In the genomic region with DNA sequence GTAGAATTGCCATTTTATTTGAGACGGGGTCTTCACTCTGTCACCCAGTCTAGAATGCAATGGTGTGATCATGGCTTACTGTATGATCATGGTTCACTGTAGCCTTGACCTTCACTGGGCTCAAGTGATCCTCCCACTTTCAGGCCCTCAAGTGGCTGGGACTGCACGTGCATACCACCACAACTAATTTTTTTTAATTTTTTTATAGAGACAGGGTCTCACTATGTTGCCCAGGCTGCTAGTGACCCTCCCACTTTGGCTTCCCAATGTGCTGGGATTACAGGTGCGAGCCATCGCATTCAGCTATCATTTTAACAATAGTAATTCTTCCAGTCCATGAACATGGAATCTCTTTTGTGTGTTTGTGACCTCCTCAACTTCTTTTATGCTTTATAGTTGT, we compare ENCODE assay signal across 32 cellular contexts. TPM values are rescaled to one million over a fixed set of nuclear protein-coding genes. Genes with fewer than 3 reads are reported as not detected.
DNase-seq lines count a peak whose midpoint lies in the region; ATAC-seq, FAIRE-seq and TF ChIP-seq lines count a peak whose summit lies in the region.
"Had no signal": no experiment of that assay in that cellular context is flagged by ENCODE, and none has a peak within 500 bp of the region (broad histone marks: within the 10 kb centered on the region; RNA-seq: fewer than 3 reads in every experiment).

No MANE protein-coding gene starts in this region.

- in situ Hi-C loops in HepG2 (cut with HindIII; ENCODE audit: extremely low pct_ligation_motif_present, low pct_unique_long_range_greater_than_20kb) (no loop called here), K562 (cut with MboI) (no loop called here)

- no peaks in the 10 kb centered on the region for H4K20me1 ChIP-seq in HepG2 (ENCODE audit: insufficient read depth, low read length)
- no peaks in the 10 kb centered on the region for H4K20me1 ChIP-seq in K562 (replicated peaks; ENCODE audit: control insufficient read depth, insufficient read depth, low read length)
- H4K20me1 ChIP-seq: BLaER1; BLaER1 treated with 17β-estradiol and CSF1 and Interleukin-3, amounts not matched to agents 10 nM and 100 nM had no signal

- TF ChIP-seq RAD21 in HepG2 (CRISPR knock-in tag; IDR thresholded peaks at IDR 0.05) (no peak), K562 (CRISPR knock-in tag; conservative IDR thresholded peaks at IDR 0.05 in 1 of 2, IDR thresholded peaks at IDR 0.05 in 1 of 2) (no peak)

- H3K9me3 ChIP-seq in HepG2 (ENCODE audit: low read length) (no peaks in the 10 kb centered on the region), right lobe of liver (no peaks in the 10 kb centered on the region), HEK293 (ENCODE audit: control insufficient read depth, insufficient read depth, low read depth, low read length) (no peaks in the 10 kb centered on the region), K562 (replicated peaks; ENCODE audit: control insufficient read depth, insufficient read depth, low read depth, low read length) (peaks cover 4% of the 10 kb centered on the region; the same call in 1 of the 2 replicates)
- H3K9me3 ChIP-seq: BE2C, Caco-2 had no signal

- 95% methylated on average over 4 of the region's 4 CpGs for WGBS in HepG2 (ENCODE audit: low lambda C conversion rate)
- WGBS in right lobe of liver (ENCODE audit: insufficient coverage, low coverage, low lambda C conversion rate, missing lambda C conversion rate): 91% methylated on average over 3 of the region's 4 CpGs
- WGBS in K562 (ENCODE audit: insufficient coverage, low coverage, missing lambda C conversion rate): 91% methylated on average over 4 of the region's 4 CpGs

- H3K4me2 ChIP-seq in HepG2 (ENCODE audit: low read depth, low read length) (no peak overlapping the region), K562 (ENCODE audit: insufficient read depth, low read length) (no peak overlapping the region)
- H3K4me2 ChIP-seq: A549; BLaER1; BLaER1 treated with 17β-estradiol and CSF1 and Interleukin-3, amounts not matched to agents 10 nM and 100 nM had no signal

- DNase-seq in HepG2 (ENCODE audit: low spot score) (no peak), right lobe of liver (no peak), K562 (ENCODE audit: extremely low read depth in 1 of 4, low spot score in 3 of 4) (no peak), DMS79 (lab: John Stamatoyannopoulos, UW) (no peak)
- DNase-seq: 8988T; ACHN; AML-193; BE2C; C1 segment of cervical spinal cord; Caco-2; Calu3; CD4-positive, alpha-beta memory T cell; CD4-positive, alpha-beta T cell; CD4-positive, CD25-positive, alpha-beta regulatory T cell; CD8-positive, alpha-beta memory T cell; CD8-positive, alpha-beta T cell; COR-L47; DMS 273 treated with DMSO at 0.1 percent for 48 hours; DMS153; DMS53; DMS79 treated with DMSO at 0.1 percent for 48 hours; DND-41; EL had no signal

- intact Hi-C loops in HepG2 (cut with micrococcal nuclease; ENCODE audit: unreplicated experiment) (no loop called here), right lobe of liver (cut with DNase I) (no loop called here), K562 (cut with micrococcal nuclease) (no loop called here)

- no peaks in the 10 kb centered on the region for H3K79me2 ChIP-seq in HepG2 (ENCODE audit: insufficient read depth, low read length)
- no peaks in the 10 kb centered on the region for H3K79me2 ChIP-seq in K562 (ENCODE audit: control insufficient read depth, insufficient read depth, low read length)

- TF ChIP-seq CTCF in HepG2 (CRISPR knock-in tag; IDR thresholded peaks at IDR 0.05) (no peak), right lobe of liver (IDR thresholded peaks at IDR 0.05) (no peak), HEK293 (tag by site-specific recombination; IDR thresholded peaks at IDR 0.05) (no peak), K562 (IDR thresholded peaks at IDR 0.05 in 2 of 3, conservative IDR thresholded peaks at IDR 0.05 in 1 of 3; ENCODE audit: insufficient read depth in 2 of 3, low read depth in 1 of 3, low read length in 3 of 3) (no peak)

- no peak for TF ChIP-seq POLR2A in HepG2 (IDR thresholded peaks at IDR 0.05; ENCODE audit: insufficient read depth in 1 of 2, low read depth in 2 of 2, low read length in 2 of 2)
- no peak for TF ChIP-seq POLR2A in right lobe of liver (IDR thresholded peaks at IDR 0.05)
- no peak for TF ChIP-seq POLR2A in K562 (conservative IDR thresholded peaks at IDR 0.05)

- H3K27ac ChIP-seq in HepG2 (ENCODE audit: extremely low read length, insufficient read depth, low read length) (no peak overlapping the region), right lobe of liver (no peak overlapping the region), HEK293 (ENCODE audit: extremely low read depth, low read depth, low read length) (no peak overlapping the region), K562 (ENCODE audit: extremely low read depth, low read depth, low read length) (no peak overlapping the region)
- H3K27ac ChIP-seq: 22Rv1; A549; BLaER1; BLaER1 treated with 17β-estradiol and CSF1 and Interleukin-3, amounts not matched to agents 10 nM and 100 nM; C4-2B had no signal

- TF ChIP-seq EP300 in HepG2 (IDR thresholded peaks at IDR 0.05; ENCODE audit: low read depth in 2 of 2, low read length in 2 of 2): no peak
- TF ChIP-seq EP300 in HepG2 (CRISPR knock-in tag; IDR thresholded peaks at IDR 0.05; ENCODE audit: borderline replicate concordance): no peak
- no peak for TF ChIP-seq EP300 in K562 (IDR thresholded peaks at IDR 0.05; ENCODE audit: low read length)

- no peak overlapping the region for H3K9ac ChIP-seq in HepG2 (ENCODE audit: insufficient read depth, low read depth, low read length)
- H3K9ac ChIP-seq in K562 (ENCODE audit: insufficient read depth in 1 of 2, low read depth in 2 of 2, low read length in 2 of 2): no peak overlapping the region
- H3K9ac ChIP-seq: BLaER1; BLaER1 treated with 17β-estradiol and CSF1 and Interleukin-3, amounts not matched to agents 10 nM and 100 nM had no signal

- H3K4me1 ChIP-seq in HepG2 (ENCODE audit: insufficient read depth, low read length) (no peaks in the 10 kb centered on the region), right lobe of liver (no peaks in the 10 kb centered on the region), HEK293 (ENCODE audit: control insufficient read depth, insufficient read depth, low read length) (no peaks in the 10 kb centered on the region), K562 (replicated peaks in 1 of 2; ENCODE audit: control insufficient read depth in 2 of 2, insufficient read depth in 2 of 2, low read length in 2 of 2) (no peaks in the 10 kb centered on the region; a peak in 1 of 5 replicates)
- H3K4me1 ChIP-seq: A549; BE2C; BLaER1; BLaER1 treated with 17β-estradiol and CSF1 and Interleukin-3, amounts not matched to agents 10 nM and 100 nM; Caco-2 had no signal

- ATAC-seq in HepG2 (no peak), right lobe of liver (no peak), K562 (peak; percentile 7; the same call in 2 of the 3 replicates), GM21528 (IDR thresholded peaks at IDR 0.05; ENCODE audit: low FRiP score, unreplicated experiment) (no peak)
- ATAC-seq: CD8-positive, alpha-beta T cell had no signal

- H2AFZ ChIP-seq in HepG2 (ENCODE audit: low read length) (no peak overlapping the region), K562 (ENCODE audit: low read depth, low read length) (no peak overlapping the region)

- no peak for FAIRE-seq in HepG2 (lab: Jason Lieb, UNC)
- no peak for FAIRE-seq in K562 (lab: Jason Lieb, UNC)
- FAIRE-seq: A204.1, A549, D721Med had no signal

- BruUV-seq in HepG2 (replicated peaks; lab: Mats Ljungman, UMichigan) (no TSS peak), K562 (replicated peaks; lab: Mats Ljungman, UMichigan) (no TSS peak)

- no peaks in the 10 kb centered on the region for H3K27me3 ChIP-seq in HepG2 (ENCODE audit: control insufficient read depth in 1 of 2, insufficient read depth in 2 of 2, low read length in 2 of 2)
- H3K27me3 ChIP-seq in right lobe of liver: no peaks in the 10 kb centered on the region
- H3K27me3 ChIP-seq in K562 (ENCODE audit: control insufficient read depth in 2 of 2, insufficient read depth in 2 of 2, low read length in 2 of 2): no peaks in the 10 kb centered on the region
- H3K27me3 ChIP-seq: BE2C; BLaER1; BLaER1 treated with 17β-estradiol and CSF1 and Interleukin-3, amounts not matched to agents 10 nM and 100 nM had no signal

- H3K36me3 ChIP-seq in HepG2 (replicated peaks in 1 of 2; ENCODE audit: control insufficient read depth in 1 of 2, insufficient read depth in 2 of 2, low read length in 2 of 2) (peaks cover 6 to 25% of the 10 kb centered on the region in 2 experiments; a peak in 4 of 5 replicates), right lobe of liver (peaks cover 5 to 24% (median 15%) of the 10 kb centered on the region in 4 donors), HEK293 (ENCODE audit: control insufficient read depth in 2 of 2, insufficient read depth in 1 of 2, low read length in 2 of 2) (peaks cover 3 to 38% of the 10 kb centered on the region in 2 experiments; a peak in 2 of 3 replicates), K562 (ENCODE audit: control insufficient read depth, insufficient read depth, low read length) (peaks cover 37% of the 10 kb centered on the region)

- POLR2A ChIA-PET in HepG2 (lab: Yijun Ruan, JAX) (interaction anchor here (0.8 kb wide), 1 partner anchor 12 kb away, joined by 3 read pairs; a partner anchor contains a TSS), HEK293 (lab: Yijun Ruan, JAX) (interaction anchor here (1.8 kb wide), 1 partner anchor 12 kb away, joined by 7 read pairs; a partner anchor contains a TSS), K562 (lab: Yijun Ruan, JAX) (interaction anchor here (1.9 to 3.5 kb wide), 2 partner anchors 9 to 11 kb away, joined by 11 to 19 read pairs; a partner anchor contains a TSS)

- H3K4me3 ChIP-seq in HepG2 (replicated peaks in 1 of 3; ENCODE audit: insufficient read depth in 1 of 3, low read depth in 2 of 3, low read length in 3 of 3) (no peak overlapping the region), right lobe of liver (no peak overlapping the region), HEK293 (ENCODE audit: low read depth, low read length) (no peak overlapping the region), K562 (no peak overlapping the region)
- H3K4me3 ChIP-seq: A549; BLaER1; BLaER1 treated with 17β-estradiol and CSF1 and Interleukin-3, amounts not matched to agents 10 nM and 100 nM had no signal

- CTCF ChIA-PET in HepG2 (lab: Yijun Ruan, JAX; ENCODE audit: low intra/inter-chr PET ratio, low total read pairs) (no interaction called here), HEK293 (lab: Yijun Ruan, JAX) (no interaction called here), K562 (lab: Yijun Ruan, JAX; ENCODE audit: low intra/inter-chr PET ratio) (no interaction called here)

- H3K9me1 ChIP-seq in K562 (ENCODE audit: control insufficient read depth, insufficient read depth, low read length): no peaks in the 10 kb centered on the region

RNA-seq across cellular contexts. Expression of a gene that starts 11.9 kb away (rescaled TPM):
- 23.0 and 28.1 TPM in 2 replicates for total RNA-seq in HepG2 (2016; rRNA removed; fragmentation: Illumina TruSeq; extraction: Trizol)
- total RNA-seq in HepG2 (2016; cell fraction: cytosol; rRNA removed; fragmentation: Illumina TruSeq; extraction: Trizol; ENCODE audit: low read depth): 1.0 and 1.8 TPM in 2 replicates
- 21.0 and 30.4 TPM in 2 replicates for total RNA-seq in HepG2 (2016; cell fraction: insoluble cytoplasmic fraction; rRNA removed; fragmentation: Illumina TruSeq; extraction: Trizol)
- total RNA-seq in HepG2 (2016; cell fraction: membrane; rRNA removed; fragmentation: Illumina TruSeq; extraction: Trizol): 8.2 and 8.3 TPM in 2 replicates
- total RNA-seq in HepG2 (2016; cell fraction: nucleus; rRNA removed; fragmentation: Illumina TruSeq; extraction: Trizol): 37.0 and 41.5 TPM in 2 replicates
- polyA plus RNA-seq in HepG2 (2011; rRNA removed): 9.1 and 10.7 TPM in 2 replicates
- 3.0 and 4.4 TPM in 2 replicates for polyA plus RNA-seq in HepG2 (2011; cell fraction: cytosol; rRNA removed)
- 18.8 and 26.0 TPM in 2 replicates for polyA plus RNA-seq in HepG2 (2011; cell fraction: nucleus; rRNA removed)
- polyA plus RNA-seq in HepG2 (2012): 8.5 and 10.5 TPM in 2 replicates
- polyA plus RNA-seq in HepG2 (2016; cell fraction: cytosol; fragmentation: Illumina TruSeq; extraction: Trizol; ENCODE audit: low read depth): 0.43 and 0.65 TPM in 2 replicates
- 13.9 and 14.5 TPM in 2 replicates for polyA plus RNA-seq in HepG2 (2016; cell fraction: insoluble cytoplasmic fraction; fragmentation: Illumina TruSeq; extraction: Trizol; ENCODE audit: low read depth)
- 3.0 and 4.0 TPM in 2 replicates for polyA plus RNA-seq in HepG2 (2016; cell fraction: membrane; fragmentation: Illumina TruSeq; extraction: Trizol; ENCODE audit: low read depth)
- polyA plus RNA-seq in HepG2 (2016; cell fraction: nucleus; fragmentation: Illumina TruSeq; extraction: Trizol; ENCODE audit: insufficient read depth, low read depth): 41.8 and 49.3 TPM in 2 replicates
- 14.4 and 15.5 TPM in 2 replicates for polyA minus RNA-seq in HepG2 (2011; rRNA and poly(A)+ RNA removed; ENCODE audit: low replicate concordance)
- polyA minus RNA-seq in HepG2 (2011; cell fraction: cytosol; rRNA and poly(A)+ RNA removed): 5.7 and 7.3 TPM in 2 replicates
- 69.9 and 74.8 TPM in 2 replicates for polyA minus RNA-seq in HepG2 (2011; cell fraction: nucleus; rRNA and poly(A)+ RNA removed)
- 1 to 10 TPM; 4.5 to 8.9 (median 6.1) TPM for total RNA-seq in right lobe of liver
- total RNA-seq in K562 (2011; cell fraction: chromatin; rRNA removed; ENCODE audit: low replicate concordance): 36.0 and 108 TPM in 2 replicates
- total RNA-seq in K562 (2011; cell fraction: nucleolus; rRNA removed): 30.2 and 35.8 TPM in 2 replicates
- total RNA-seq in K562 (2011; cell fraction: nucleoplasm; rRNA removed): 78.0 and 139 TPM in 2 replicates
- total RNA-seq in K562 (2014; rRNA removed): 14.6 and 16.3 TPM in 2 replicates
- total RNA-seq in K562 (2014; rRNA removed; fragmentation: Illumina TruSeq; extraction: Trizol): 29.0 and 29.5 TPM in 2 replicates
- total RNA-seq in K562 (2015; rRNA removed; fragmentation: Illumina TruSeq; extraction: Trizol): 30.7 and 38.3 TPM in 2 replicates
- total RNA-seq in K562 (2021): 19.3 and 22.6 TPM in 2 replicates
- polyA plus RNA-seq in K562 (2011; rRNA removed): 44.8 and 47.2 TPM in 2 replicates
- polyA plus RNA-seq in K562 (2011; cell fraction: cytosol; rRNA removed): 9.6 and 28.4 TPM in 2 replicates
- polyA plus RNA-seq in K562 (2011; cell fraction: nucleus; rRNA removed): 82.8 and 119 TPM in 2 replicates
- 16.8 and 23.8 TPM in 2 replicates for polyA plus RNA-seq in K562 (2012)
- polyA plus RNA-seq in K562 (2014; fragmentation: Illumina TruSeq; extraction: Trizol): 20.9 and 25.2 TPM in 2 replicates
- polyA plus RNA-seq in K562 (2014; fragmentation: Nextera tagmentation; extraction: Ambion mirVana): 1 to 10 TPM; 6.7 to 9.2 TPM
- polyA plus RNA-seq in K562 (2014; rRNA removed): 21.7 and 29.1 TPM in 2 replicates
- polyA minus RNA-seq in K562 (2011; rRNA and poly(A)+ RNA removed): 58.8 and 67.3 TPM in 2 replicates
- 13.6 and 14.8 TPM in 2 replicates for polyA minus RNA-seq in K562 (2011; cell fraction: cytosol; rRNA and poly(A)+ RNA removed)
- polyA minus RNA-seq in K562 (2011; cell fraction: nucleus; rRNA and poly(A)+ RNA removed): 86.4 and 147 TPM in 2 replicates

RNA-seq across cellular contexts. Expression of a gene that starts 12.3 kb away (rescaled TPM):
- total RNA-seq in HepG2 (2016; rRNA removed; fragmentation: Illumina TruSeq; extraction: Trizol) (70.8 and 84.7 TPM in 2 replicates), right lobe of liver (10 to 100 TPM; 13.1 to 23.2 (median 15.3) TPM), K562 (2014; rRNA removed) (106 and 123 TPM in 2 replicates), K562 (2014; rRNA removed; fragmentation: Illumina TruSeq; extraction: Trizol) (116 and 132 TPM in 2 replicates), K562 (2015; rRNA removed; fragmentation: Illumina TruSeq; extraction: Trizol) (117 TPM in 2 replicates), K562 (2021) (76.0 and 76.4 TPM in 2 replicates)
- 13.0 and 16.7 TPM in 2 replicates for total RNA-seq in HepG2 (2016; cell fraction: cytosol; rRNA removed; fragmentation: Illumina TruSeq; extraction: Trizol; ENCODE audit: low read depth)
- total RNA-seq in HepG2 (2016; cell fraction: insoluble cytoplasmic fraction; rRNA removed; fragmentation: Illumina TruSeq; extraction: Trizol): 75.1 and 87.2 TPM in 2 replicates
- 23.8 and 30.0 TPM in 2 replicates for total RNA-seq in HepG2 (2016; cell fraction: membrane; rRNA removed; fragmentation: Illumina TruSeq; extraction: Trizol)
- 52.7 and 66.4 TPM in 2 replicates for total RNA-seq in HepG2 (2016; cell fraction: nucleus; rRNA removed; fragmentation: Illumina TruSeq; extraction: Trizol)
- polyA plus RNA-seq in HepG2 (2011; rRNA removed) (25.5 and 29.5 TPM in 2 replicates), K562 (2011; rRNA removed) (103 and 144 TPM in 2 replicates), K562 (2014; fragmentation: Illumina TruSeq; extraction: Trizol) (122 and 155 TPM in 2 replicates), K562 (2014; fragmentation: Nextera tagmentation; extraction: Ambion mirVana) (100 to 1,000 TPM in 1 of 2 experiments, 10 to 100 TPM in 1; 81.6 to 134 TPM), K562 (2014; rRNA removed) (82.1 and 113 TPM in 2 replicates)
- 16.4 and 20.2 TPM in 2 replicates for polyA plus RNA-seq in HepG2 (2011; cell fraction: cytosol; rRNA removed)
- 22.3 and 23.9 TPM in 2 replicates for polyA plus RNA-seq in HepG2 (2011; cell fraction: nucleus; rRNA removed)
- 16.5 and 26.8 TPM in 2 replicates for polyA plus RNA-seq in HepG2 (2012)
- polyA plus RNA-seq in HepG2 (2016; cell fraction: cytosol; fragmentation: Illumina TruSeq; extraction: Trizol; ENCODE audit: low read depth): 5.0 and 6.5 TPM in 2 replicates
- 58.5 and 62.1 TPM in 2 replicates for polyA plus RNA-seq in HepG2 (2016; cell fraction: insoluble cytoplasmic fraction; fragmentation: Illumina TruSeq; extraction: Trizol; ENCODE audit: low read depth)
- 15.7 and 18.4 TPM in 2 replicates for polyA plus RNA-seq in HepG2 (2016; cell fraction: membrane; fragmentation: Illumina TruSeq; extraction: Trizol; ENCODE audit: low read depth)
- 43.9 and 48.8 TPM in 2 replicates for polyA plus RNA-seq in HepG2 (2016; cell fraction: nucleus; fragmentation: Illumina TruSeq; extraction: Trizol; ENCODE audit: insufficient read depth, low read depth)
- 46.1 and 69.8 TPM in 2 replicates for polyA minus RNA-seq in HepG2 (2011; rRNA and poly(A)+ RNA removed; ENCODE audit: low replicate concordance)
- 22.7 and 24.0 TPM in 2 replicates for polyA minus RNA-seq in HepG2 (2011; cell fraction: cytosol; rRNA and poly(A)+ RNA removed)
- polyA minus RNA-seq in HepG2 (2011; cell fraction: nucleus; rRNA and poly(A)+ RNA removed): 43.1 and 46.4 TPM in 2 replicates
- 83.9 and 136 TPM in 2 replicates for total RNA-seq in K562 (2011; cell fraction: chromatin; rRNA removed; ENCODE audit: low replicate concordance)
- 66.8 and 72.0 TPM in 2 replicates for total RNA-seq in K562 (2011; cell fraction: nucleolus; rRNA removed)
- 70.8 and 71.4 TPM in 2 replicates for total RNA-seq in K562 (2011; cell fraction: nucleoplasm; rRNA removed)
- polyA plus RNA-seq in K562 (2011; cell fraction: cytosol; rRNA removed): 69.9 and 93.3 TPM in 2 replicates
- polyA plus RNA-seq in K562 (2011; cell fraction: nucleus; rRNA removed): 67.3 and 75.6 TPM in 2 replicates
- 77.3 and 88.6 TPM in 2 replicates for polyA plus RNA-seq in K562 (2012)
- 129 and 140 TPM in 2 replicates for polyA minus RNA-seq in K562 (2011; rRNA and poly(A)+ RNA removed)
- polyA minus RNA-seq in K562 (2011; cell fraction: cytosol; rRNA and poly(A)+ RNA removed): 39.0 and 63.0 TPM in 2 replicates
- polyA minus RNA-seq in K562 (2011; cell fraction: nucleus; rRNA and poly(A)+ RNA removed): 68.0 and 99.2 TPM in 2 replicates

RNA-seq across cellular contexts. Expression of a gene that starts 36.2 kb away (rescaled TPM):
- total RNA-seq in HepG2 (2016; rRNA removed; fragmentation: Illumina TruSeq; extraction: Trizol) (0.13 and 0.67 TPM in 2 replicates), right lobe of liver (10 to 100 TPM in 5 of 6 experiments, 1 to 10 TPM in 1; 8.8 to 33.9 (median 19.6) TPM), K562 (2014; rRNA removed) (2.0 and 2.5 TPM in 2 replicates), K562 (2014; rRNA removed; fragmentation: Illumina TruSeq; extraction: Trizol) (2.6 and 2.7 TPM in 2 replicates), K562 (2015; rRNA removed; fragmentation: Illumina TruSeq; extraction: Trizol) (3.8 and 4.8 TPM in 2 replicates), K562 (2021) (3.9 and 5.3 TPM in 2 replicates)
- total RNA-seq in HepG2 (2016; cell fraction: cytosol; rRNA removed; fragmentation: Illumina TruSeq; extraction: Trizol; ENCODE audit: low read depth): 0.26 TPM in 1 of 2 replicates, not detected in the other
- 0.11 and 0.52 TPM in 2 replicates for total RNA-seq in HepG2 (2016; cell fraction: insoluble cytoplasmic fraction; rRNA removed; fragmentation: Illumina TruSeq; extraction: Trizol)
- total RNA-seq in HepG2 (2016; cell fraction: membrane; rRNA removed; fragmentation: Illumina TruSeq; extraction: Trizol): 0.14 and 0.34 TPM in 2 replicates
- total RNA-seq in HepG2 (2016; cell fraction: nucleus; rRNA removed; fragmentation: Illumina TruSeq; extraction: Trizol): 0.19 and 1.2 TPM in 2 replicates
- polyA plus RNA-seq in HepG2 (2011; rRNA removed) (0.32 and 0.33 TPM in 2 replicates), K562 (2011; rRNA removed) (4.1 and 10.6 TPM in 2 replicates), K562 (2014; fragmentation: Illumina TruSeq; extraction: Trizol) (2.1 TPM in 2 replicates), K562 (2014; fragmentation: Nextera tagmentation; extraction: Ambion mirVana) (under 1 TPM; 0.41 to 0.49 TPM), K562 (2014; rRNA removed) (1.3 and 1.8 TPM in 2 replicates)
- polyA plus RNA-seq in HepG2 (2011; cell fraction: cytosol; rRNA removed): 0.11 and 0.22 TPM in 2 replicates
- polyA plus RNA-seq in HepG2 (2011; cell fraction: nucleus; rRNA removed): 0.78 and 1.3 TPM in 2 replicates
- polyA plus RNA-seq in HepG2 (2012): 0.68 and 1.0 TPM in 2 replicates
- not detected in 2 replicates for polyA plus RNA-seq in HepG2 (2016; cell fraction: cytosol; fragmentation: Illumina TruSeq; extraction: Trizol; ENCODE audit: low read depth)
- polyA plus RNA-seq in HepG2 (2016; cell fraction: insoluble cytoplasmic fraction; fragmentation: Illumina TruSeq; extraction: Trizol; ENCODE audit: low read depth): 0.15 and 0.17 TPM in 2 replicates
- not detected in 2 replicates for polyA plus RNA-seq in HepG2 (2016; cell fraction: membrane; fragmentation: Illumina TruSeq; extraction: Trizol; ENCODE audit: low read depth)
- polyA plus RNA-seq in HepG2 (2016; cell fraction: nucleus; fragmentation: Illumina TruSeq; extraction: Trizol; ENCODE audit: insufficient read depth, low read depth): 0.15 and 0.17 TPM in 2 replicates
- 0.28 and 10.7 TPM in 2 replicates for polyA minus RNA-seq in HepG2 (2011; rRNA and poly(A)+ RNA removed; ENCODE audit: low replicate concordance)
- polyA minus RNA-seq in HepG2 (2011; cell fraction: cytosol; rRNA and poly(A)+ RNA removed): 0.26 and 0.79 TPM in 2 replicates
- 1.6 and 3.0 TPM in 2 replicates for polyA minus RNA-seq in HepG2 (2011; cell fraction: nucleus; rRNA and poly(A)+ RNA removed)
- 7.4 and 9.9 TPM in 2 replicates for total RNA-seq in K562 (2011; cell fraction: chromatin; rRNA removed; ENCODE audit: low replicate concordance)
- 3.3 and 10.8 TPM in 2 replicates for total RNA-seq in K562 (2011; cell fraction: nucleolus; rRNA removed)
- 2.7 and 3.0 TPM in 2 replicates for total RNA-seq in K562 (2011; cell fraction: nucleoplasm; rRNA removed)
- polyA plus RNA-seq in K562 (2011; cell fraction: cytosol; rRNA removed): 2.8 and 8.1 TPM in 2 replicates
- polyA plus RNA-seq in K562 (2011; cell fraction: nucleus; rRNA removed): 8.2 and 15.6 TPM in 2 replicates
- polyA plus RNA-seq in K562 (2012): 6.2 and 9.6 TPM in 2 replicates
- 11.5 and 31.8 TPM in 2 replicates for polyA minus RNA-seq in K562 (2011; rRNA and poly(A)+ RNA removed)
- polyA minus RNA-seq in K562 (2011; cell fraction: cytosol; rRNA and poly(A)+ RNA removed): 6.2 and 17.5 TPM in 2 replicates
- polyA minus RNA-seq in K562 (2011; cell fraction: nucleus; rRNA and poly(A)+ RNA removed): 7.0 and 17.7 TPM in 2 replicates
